8 cellular contexts compared by ENCODE assay signal in genomic region chr16:15435216-15435864, GRCh38. TPM values are rescaled to one million over a fixed set of nuclear protein-coding genes. Genes with fewer than 3 reads are reported as not detected.
DNase-seq lines count a peak whose midpoint lies in the region; ATAC-seq and TF ChIP-seq lines count a peak whose summit lies in the region.

No MANE protein-coding gene starts in this region.

- H3K9me3 ChIP-seq in ascending aorta (no peaks in the 10 kb centered on the region), testis (no peaks in the 10 kb centered on the region)

- H3K4me3 ChIP-seq in ascending aorta, result peak overlapping the region; percentile 52 to 94
- peak overlapping the region; percentile 79 to 86 for H3K4me3 ChIP-seq in testis

- peak; percentile 64 for ATAC-seq in left lobe of liver
- ATAC-seq in HG03342 (IDR thresholded peaks at IDR 0.05; ENCODE audit: unreplicated experiment), result no peak

- no peaks in the 10 kb centered on the region for H3K9me3 Mint-ChIP-seq in activated CD4-positive, alpha-beta T cell treated with anti-CD3 and anti-CD28 coated beads, Interleukin-2, amount 10 ng/mL, durations not matched to agents 7 days and 5 days

- TF ChIP-seq POLR2A in testis (IDR thresholded peaks at IDR 0.05), result no peak

- no peak for DNase-seq in activated CD4-positive, alpha-beta T cell treated with anti-CD3 and anti-CD28 coated beads, Interleukin-2, amount 10 ng/mL, durations not matched to agents 7 days and 5 days
- no peak for DNase-seq in activated CD4-positive, alpha-beta T cell treated with anti-CD3 and anti-CD28 coated beads for 1 hour
- DNase-seq in ascending aorta (ENCODE audit: low spot score in 2 of 2), result no peak
- DNase-seq in left lobe of liver (ENCODE audit: low spot score), result no peak
- no peak for DNase-seq in testis
- no peak for DNase-seq in Ammon's horn (ENCODE audit: low spot score)
- DNase-seq in NCI-H446 treated with DMSO at 0.1 percent for 48 hours (lab: John Stamatoyannopoulos, UW), result no peak

- H3K4me3 Mint-ChIP-seq in activated CD4-positive, alpha-beta T cell treated with anti-CD3 and anti-CD28 coated beads, Interleukin-2, amount 10 ng/mL, durations not matched to agents 7 days and 5 days, result peak overlapping the region; percentile 76

- H3K27ac ChIP-seq in ascending aorta (peak overlapping the region; percentile 82), testis (peak overlapping the region; percentile 52 to 78)

- H3K27me3 ChIP-seq in ascending aorta, result no peaks in the 10 kb centered on the region
- no peaks in the 10 kb centered on the region for H3K27me3 ChIP-seq in testis

- CTCF ChIA-PET in activated CD4-positive, alpha-beta T cell treated with anti-CD3 and anti-CD28 coated beads, Interleukin-2, amount 10 ng/mL, durations not matched to agents 7 days and 5 days (lab: Charles Lee), result no interaction called here

- no peak for TF ChIP-seq CTCF in ascending aorta (IDR thresholded peaks at IDR 0.05)
- TF ChIP-seq CTCF in testis (IDR thresholded peaks at IDR 0.05), result no peak

- H3K27ac Mint-ChIP-seq in activated CD4-positive, alpha-beta T cell treated with anti-CD3 and anti-CD28 coated beads, Interleukin-2, amount 10 ng/mL, durations not matched to agents 7 days and 5 days, result no peak overlapping the region

- no peaks in the 10 kb centered on the region for H3K36me3 ChIP-seq in ascending aorta
- H3K36me3 ChIP-seq in testis (ENCODE audit: low read depth, missing control alignments), result no peaks in the 10 kb centered on the region

- POLR2A ChIA-PET in activated CD4-positive, alpha-beta T cell treated with anti-CD3 and anti-CD28 coated beads, Interleukin-2, amount 10 ng/mL, durations not matched to agents 7 days and 5 days (lab: Charles Lee), result no interaction called here

- peaks cover 23% of the 10 kb centered on the region for H3K27me3 Mint-ChIP-seq in activated CD4-positive, alpha-beta T cell treated with anti-CD3 and anti-CD28 coated beads, Interleukin-2, amount 10 ng/mL, durations not matched to agents 7 days and 5 days

- intact Hi-C loops in ascending aorta (cut with DNase I), result loop anchor here (2.0 kb wide), 1 partner anchor 55 kb away; no protein-coding TSS in a partner anchor
- intact Hi-C loops in testis (cut with DNase I; ENCODE audit: low total_unique reads), result no loop called here

- H3K4me1 Mint-ChIP-seq in activated CD4-positive, alpha-beta T cell treated with anti-CD3 and anti-CD28 coated beads, Interleukin-2, amount 10 ng/mL, durations not matched to agents 7 days and 5 days, result peaks cover 13% of the 10 kb centered on the region

- H3K4me1 ChIP-seq in ascending aorta (peaks cover 0 to 13% of the 10 kb centered on the region in 2 donors), testis (no peaks in the 10 kb centered on the region)

- no peaks in the 10 kb centered on the region for H3K36me3 Mint-ChIP-seq in activated CD4-positive, alpha-beta T cell treated with anti-CD3 and anti-CD28 coated beads, Interleukin-2, amount 10 ng/mL, durations not matched to agents 7 days and 5 days (ENCODE audit: low read depth)

- 5 to 8% methylated on average over 22 of the region's 22 CpGs for WGBS in testis, 2 donors

RNA-seq across cellular contexts. Expression of gene BMERB1, which starts 1.0 kb away (rescaled TPM):
- total RNA-seq in activated CD4-positive, alpha-beta T cell treated with anti-CD3 and anti-CD28 coated beads, Interleukin-2, amount 10 ng/mL, durations not matched to agents 7 days and 5 days, result 1 to 10 TPM; 3.1 to 3.2 TPM
- total RNA-seq in ascending aorta (45.4 TPM), left lobe of liver (12.2 TPM), testis (10 to 100 TPM; 54.1 to 63.1 TPM)
- polyA plus RNA-seq in testis (ENCODE audit: insufficient read depth, low read depth, low replicate concordance), result 102 TPM

RNA-seq across cellular contexts. Expression of gene MPV17L, which starts 39.8 kb away (rescaled TPM):
- total RNA-seq in activated CD4-positive, alpha-beta T cell treated with anti-CD3 and anti-CD28 coated beads, Interleukin-2, amount 10 ng/mL, durations not matched to agents 7 days and 5 days, result not detected
- total RNA-seq in ascending aorta (0.75 TPM), left lobe of liver (14.6 TPM), testis (10 to 100 TPM in 1 of 2 donors, 1 to 10 TPM in 1; 9.5 to 12.5 TPM)
- 3.7 TPM for polyA plus RNA-seq in testis (ENCODE audit: insufficient read depth, low read depth, low replicate concordance)

RNA-seq across cellular contexts. Expression of gene NPIPA5, which starts 57.2 kb away (rescaled TPM):
- total RNA-seq in activated CD4-positive, alpha-beta T cell treated with anti-CD3 and anti-CD28 coated beads, Interleukin-2, amount 10 ng/mL, durations not matched to agents 7 days and 5 days, result 1 to 10 TPM in 1 of 2 experiments, under 1 TPM in 1; 0.87 to 1.0 TPM
- total RNA-seq in ascending aorta (not detected), left lobe of liver (0.50 TPM), testis (10 to 100 TPM; 23.0 to 40.1 TPM)
- 6.0 TPM for polyA plus RNA-seq in testis (ENCODE audit: insufficient read depth, low read depth, low replicate concordance)

Comparison
In these comparisons a context has a peak if more than half of its experiments do, and no peak if none do; other contexts are left out.
1. RNA of gene NPIPA5, which starts 57.2 kb away (total RNA-seq): 23.0 to 40.1 TPM in testis; 0.87 to 1.0 TPM in activated CD4-positive, alpha-beta T cell treated with anti-CD3 and anti-CD28 coated beads, Interleukin-2, amount 10 ng/mL, durations not matched to agents 7 days and 5 days, 0.50 TPM in left lobe of liver (single experiment) and not detected in ascending aorta (single experiment); every median in the first group is over 10 times any median in the second.